Comparison of ENCODE assay signal across 2 cellular contexts in genomic region chr14:22982477-22983245, GRCh38.
TF ChIP-seq lines count a peak whose summit lies in the region.

Gene AJUBA, minus strand, starts transcription at chr14:22982551. Its CDS starts 285 bp downstream, at chr14:22982266.

TF ChIP-seq in A549, 52 proteins besides CTCF, POLR2A, EP300 and RAD21 (continued from another document):
- TF ChIP-seq, protein P1, sequence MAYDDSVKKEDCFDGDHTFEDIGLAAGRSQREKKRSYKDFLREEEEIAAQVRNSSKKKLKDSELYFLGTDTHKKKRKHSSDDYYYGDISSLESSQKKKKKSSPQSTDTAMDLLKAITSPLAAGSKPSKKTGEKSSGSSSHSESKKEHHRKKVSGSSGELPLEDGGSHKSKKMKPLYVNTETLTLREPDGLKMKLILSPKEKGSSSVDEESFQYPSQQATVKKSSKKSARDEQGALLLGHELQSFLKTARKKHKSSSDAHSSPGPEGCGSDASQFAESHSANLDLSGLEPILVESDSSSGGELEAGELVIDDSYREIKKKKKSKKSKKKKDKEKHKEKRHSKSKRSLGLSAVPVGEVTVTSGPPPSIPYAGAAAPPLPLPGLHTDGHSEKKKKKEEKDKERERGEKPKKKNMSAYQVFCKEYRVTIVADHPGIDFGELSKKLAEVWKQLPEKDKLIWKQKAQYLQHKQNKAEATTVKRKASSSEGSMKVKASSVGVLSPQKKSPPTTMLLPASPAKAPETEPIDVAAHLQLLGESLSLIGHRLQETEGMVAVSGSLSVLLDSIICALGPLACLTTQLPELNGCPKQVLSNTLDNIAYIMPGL (CRISPR knock-in tag; IDR thresholded peaks at IDR 0.05; ENCODE audit: borderline replicate concordance) = peak; percentile 97
- TF ChIP-seq HDAC2 (IDR thresholded peaks at IDR 0.05) = no peak; the same call in 1 of the 2 replicates
- TF ChIP-seq MYC (IDR thresholded peaks at IDR 0.05; ENCODE audit: borderline replicate concordance, low read length) = no peak
- TF ChIP-seq, protein P2, sequence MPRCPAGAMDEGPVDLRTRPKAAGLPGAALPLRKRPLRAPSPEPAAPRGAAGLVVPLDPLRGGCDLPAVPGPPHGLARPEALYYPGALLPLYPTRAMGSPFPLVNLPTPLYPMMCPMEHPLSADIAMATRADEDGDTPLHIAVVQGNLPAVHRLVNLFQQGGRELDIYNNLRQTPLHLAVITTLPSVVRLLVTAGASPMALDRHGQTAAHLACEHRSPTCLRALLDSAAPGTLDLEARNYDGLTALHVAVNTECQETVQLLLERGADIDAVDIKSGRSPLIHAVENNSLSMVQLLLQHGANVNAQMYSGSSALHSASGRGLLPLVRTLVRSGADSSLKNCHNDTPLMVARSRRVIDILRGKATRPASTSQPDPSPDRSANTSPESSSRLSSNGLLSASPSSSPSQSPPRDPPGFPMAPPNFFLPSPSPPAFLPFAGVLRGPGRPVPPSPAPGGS (IDR thresholded peaks at IDR 0.05) = peak; percentile 83
- no peak for TF ChIP-seq NR3C1 (IDR thresholded peaks at IDR 0.05)
- TF ChIP-seq, protein P3, sequence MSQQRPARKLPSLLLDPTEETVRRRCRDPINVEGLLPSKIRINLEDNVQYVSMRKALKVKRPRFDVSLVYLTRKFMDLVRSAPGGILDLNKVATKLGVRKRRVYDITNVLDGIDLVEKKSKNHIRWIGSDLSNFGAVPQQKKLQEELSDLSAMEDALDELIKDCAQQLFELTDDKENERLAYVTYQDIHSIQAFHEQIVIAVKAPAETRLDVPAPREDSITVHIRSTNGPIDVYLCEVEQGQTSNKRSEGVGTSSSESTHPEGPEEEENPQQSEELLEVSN (IDR thresholded peaks at IDR 0.05; ENCODE audit: borderline replicate concordance, low read depth) = peak; percentile 68; the same call in 1 of the 2 replicates
- no peak for TF ChIP-seq ATOH8 (CRISPR knock-in tag; IDR thresholded peaks at IDR 0.05; ENCODE audit: low read depth)
- no peak for TF ChIP-seq BHLHE40 (IDR thresholded peaks at IDR 0.05; ENCODE audit: low read depth, low read length)
- no peak for TF ChIP-seq CHD4 (IDR thresholded peaks at IDR 0.05; ENCODE audit: borderline replicate concordance)
- TF ChIP-seq MAFK (IDR thresholded peaks at IDR 0.05; ENCODE audit: partially characterized antibody) = no peak
- peak; percentile 86; the same call in 1 of the 2 replicates for TF ChIP-seq TP53 (CRISPR knock-in tag; IDR thresholded peaks at IDR 0.05)
- no peak for TF ChIP-seq REST (IDR thresholded peaks at IDR 0.05)
- no peak for TF ChIP-seq SREBF2 (IDR thresholded peaks at IDR 0.05)

TF ChIP-seq in WTC11, 78 proteins besides CTCF, POLR2A, EP300 and RAD21 (continued from another document and continues in another):
- TF ChIP-seq, protein P4, sequence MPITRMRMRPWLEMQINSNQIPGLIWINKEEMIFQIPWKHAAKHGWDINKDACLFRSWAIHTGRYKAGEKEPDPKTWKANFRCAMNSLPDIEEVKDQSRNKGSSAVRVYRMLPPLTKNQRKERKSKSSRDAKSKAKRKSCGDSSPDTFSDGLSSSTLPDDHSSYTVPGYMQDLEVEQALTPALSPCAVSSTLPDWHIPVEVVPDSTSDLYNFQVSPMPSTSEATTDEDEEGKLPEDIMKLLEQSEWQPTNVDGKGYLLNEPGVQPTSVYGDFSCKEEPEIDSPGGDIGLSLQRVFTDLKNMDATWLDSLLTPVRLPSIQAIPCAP (CRISPR knock-in tag; IDR thresholded peaks at IDR 0.05) = no peak
- no peak for TF ChIP-seq ATF1 (CRISPR knock-in tag; IDR thresholded peaks at IDR 0.05)
- TF ChIP-seq, protein P5, sequence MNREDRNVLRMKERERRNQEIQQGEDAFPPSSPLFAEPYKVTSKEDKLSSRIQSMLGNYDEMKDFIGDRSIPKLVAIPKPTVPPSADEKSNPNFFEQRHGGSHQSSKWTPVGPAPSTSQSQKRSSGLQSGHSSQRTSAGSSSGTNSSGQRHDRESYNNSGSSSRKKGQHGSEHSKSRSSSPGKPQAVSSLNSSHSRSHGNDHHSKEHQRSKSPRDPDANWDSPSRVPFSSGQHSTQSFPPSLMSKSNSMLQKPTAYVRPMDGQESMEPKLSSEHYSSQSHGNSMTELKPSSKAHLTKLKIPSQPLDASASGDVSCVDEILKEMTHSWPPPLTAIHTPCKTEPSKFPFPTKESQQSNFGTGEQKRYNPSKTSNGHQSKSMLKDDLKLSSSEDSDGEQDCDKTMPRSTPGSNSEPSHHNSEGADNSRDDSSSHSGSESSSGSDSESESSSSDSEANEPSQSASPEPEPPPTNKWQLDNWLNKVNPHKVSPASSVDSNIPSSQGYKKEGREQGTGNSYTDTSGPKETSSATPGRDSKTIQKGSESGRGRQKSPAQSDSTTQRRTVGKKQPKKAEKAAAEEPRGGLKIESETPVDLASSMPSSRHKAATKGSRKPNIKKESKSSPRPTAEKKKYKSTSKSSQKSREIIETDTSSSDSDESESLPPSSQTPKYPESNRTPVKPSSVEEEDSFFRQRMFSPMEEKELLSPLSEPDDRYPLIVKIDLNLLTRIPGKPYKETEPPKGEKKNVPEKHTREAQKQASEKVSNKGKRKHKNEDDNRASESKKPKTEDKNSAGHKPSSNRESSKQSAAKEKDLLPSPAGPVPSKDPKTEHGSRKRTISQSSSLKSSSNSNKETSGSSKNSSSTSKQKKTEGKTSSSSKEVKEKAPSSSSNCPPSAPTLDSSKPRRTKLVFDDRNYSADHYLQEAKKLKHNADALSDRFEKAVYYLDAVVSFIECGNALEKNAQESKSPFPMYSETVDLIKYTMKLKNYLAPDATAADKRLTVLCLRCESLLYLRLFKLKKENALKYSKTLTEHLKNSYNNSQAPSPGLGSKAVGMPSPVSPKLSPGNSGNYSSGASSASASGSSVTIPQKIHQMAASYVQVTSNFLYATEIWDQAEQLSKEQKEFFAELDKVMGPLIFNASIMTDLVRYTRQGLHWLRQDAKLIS (CRISPR knock-in tag; IDR thresholded peaks at IDR 0.05; ENCODE audit: borderline replicate concordance) = no peak; the same call in 1 of the 2 replicates
- TF ChIP-seq RORB (CRISPR knock-in tag; IDR thresholded peaks at IDR 0.05) = no peak
- TF ChIP-seq RELA (CRISPR knock-in tag; IDR thresholded peaks at IDR 0.05; ENCODE audit: borderline replicate concordance) = peak; percentile 69; the same call in 1 of the 2 replicates
- no peak; the same call in 1 of the 2 replicates for TF ChIP-seq ESRRA (CRISPR knock-in tag; IDR thresholded peaks at IDR 0.05; ENCODE audit: borderline replicate concordance)
- TF ChIP-seq, protein P6, sequence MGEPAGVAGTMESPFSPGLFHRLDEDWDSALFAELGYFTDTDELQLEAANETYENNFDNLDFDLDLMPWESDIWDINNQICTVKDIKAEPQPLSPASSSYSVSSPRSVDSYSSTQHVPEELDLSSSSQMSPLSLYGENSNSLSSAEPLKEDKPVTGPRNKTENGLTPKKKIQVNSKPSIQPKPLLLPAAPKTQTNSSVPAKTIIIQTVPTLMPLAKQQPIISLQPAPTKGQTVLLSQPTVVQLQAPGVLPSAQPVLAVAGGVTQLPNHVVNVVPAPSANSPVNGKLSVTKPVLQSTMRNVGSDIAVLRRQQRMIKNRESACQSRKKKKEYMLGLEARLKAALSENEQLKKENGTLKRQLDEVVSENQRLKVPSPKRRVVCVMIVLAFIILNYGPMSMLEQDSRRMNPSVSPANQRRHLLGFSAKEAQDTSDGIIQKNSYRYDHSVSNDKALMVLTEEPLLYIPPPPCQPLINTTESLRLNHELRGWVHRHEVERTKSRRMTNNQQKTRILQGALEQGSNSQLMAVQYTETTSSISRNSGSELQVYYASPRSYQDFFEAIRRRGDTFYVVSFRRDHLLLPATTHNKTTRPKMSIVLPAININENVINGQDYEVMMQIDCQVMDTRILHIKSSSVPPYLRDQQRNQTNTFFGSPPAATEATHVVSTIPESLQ (CRISPR knock-in tag; IDR thresholded peaks at IDR 0.05) = no peak
- no peak for TF ChIP-seq USF2 (CRISPR knock-in tag; IDR thresholded peaks at IDR 0.05)
- TF ChIP-seq ZNF121 (CRISPR knock-in tag; IDR thresholded peaks at IDR 0.05) = no peak
- TF ChIP-seq NFYB (CRISPR knock-in tag; conservative IDR thresholded peaks at IDR 0.05; ENCODE audit: low read depth) = no peak
- no peak for TF ChIP-seq ZNF219 (CRISPR knock-in tag; IDR thresholded peaks at IDR 0.05; ENCODE audit: borderline replicate concordance)
- TF ChIP-seq TEAD1 (CRISPR knock-in tag; IDR thresholded peaks at IDR 0.05) = no peak; the same call in 1 of the 2 replicates
- 0 out of 2 replicates have a peak, but pooled peaks have one; percentile 56 for TF ChIP-seq E2F5 (CRISPR knock-in tag; IDR thresholded peaks at IDR 0.05)
- TF ChIP-seq AR (CRISPR knock-in tag; IDR thresholded peaks at IDR 0.05) = peak; percentile 21; the same call in 1 of the 2 replicates
- TF ChIP-seq, protein P7, sequence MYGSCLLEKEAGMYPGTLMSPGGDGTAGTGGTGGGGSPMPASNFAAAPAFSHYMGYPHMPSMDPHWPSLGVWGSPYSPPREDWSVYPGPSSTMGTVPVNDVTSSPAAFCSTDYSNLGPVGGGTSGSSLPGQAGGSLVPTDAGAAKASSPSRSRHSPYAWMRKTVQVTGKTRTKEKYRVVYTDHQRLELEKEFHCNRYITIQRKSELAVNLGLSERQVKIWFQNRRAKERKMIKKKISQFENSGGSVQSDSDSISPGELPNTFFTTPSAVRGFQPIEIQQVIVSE (CRISPR knock-in tag; IDR thresholded peaks at IDR 0.05; ENCODE audit: borderline replicate concordance) = no peak
- no peak; the same call in 1 of the 2 replicates for TF ChIP-seq ETV6 (CRISPR knock-in tag; IDR thresholded peaks at IDR 0.05)
- TF ChIP-seq CBFB (CRISPR knock-in tag; IDR thresholded peaks at IDR 0.05; ENCODE audit: low read depth) = peak; percentile 41; the same call in 1 of the 2 replicates
- peak; percentile 53; the same call in 1 of the 2 replicates for TF ChIP-seq ZNF281 (CRISPR knock-in tag; IDR thresholded peaks at IDR 0.05)
- TF ChIP-seq E2F4 (CRISPR knock-in tag; IDR thresholded peaks at IDR 0.05; ENCODE audit: borderline replicate concordance, low read depth) = no peak; the same call in 1 of the 2 replicates
- 0 out of 2 replicates have a peak, but pooled peaks have one; percentile 52 for TF ChIP-seq FOXP4 (CRISPR knock-in tag; IDR thresholded peaks at IDR 0.05)
